9 cellular contexts compared by ENCODE assay signal in genomic region chr5:140648132-140648432, GRCh38. TPM values are rescaled to one million over a fixed set of nuclear protein-coding genes. Genes with fewer than 3 reads are reported as not detected.
DNase-seq lines count a peak whose midpoint lies in the region; ATAC-seq and TF ChIP-seq lines count a peak whose summit lies in the region.
"Had no signal": no experiment of that assay in that cellular context is flagged by ENCODE, and none has a peak within 500 bp of the region (broad histone marks: within the 10 kb centered on the region; RNA-seq: fewer than 3 reads in every experiment).

No MANE protein-coding gene starts in this region.

- no peaks in the 10 kb centered on the region; the same call in 1 of the 2 replicates for H4K20me1 ChIP-seq in Karpas-422 (ENCODE audit: insufficient read depth, low read depth, low read length)

- CTCF ChIA-PET in CD8-positive, alpha-beta T cell (lab: Charles Lee), result interaction anchor here (0.8 to 3.7 kb wide), 6 partner anchors 10 to 246 kb away, joined by 3 to 14 read pairs (median 4); partner anchors contain the start of genes CD14 and EIF4EBP3

- peaks cover 57% of the 10 kb centered on the region for H3K79me2 ChIP-seq in Karpas-422 (ENCODE audit: low read length)

- peaks cover 49% of the 10 kb centered on the region for H3K4me1 Mint-ChIP-seq in CD8-positive, alpha-beta T cell (ENCODE audit: low read depth)
- peaks cover 27% of the 10 kb centered on the region for H3K4me1 Mint-ChIP-seq in neural crest cell

- H2AFZ ChIP-seq in Karpas-422 (ENCODE audit: low read length), result peak overlapping the region; percentile 20; the same call in 1 of the 2 replicates

- peaks cover 44% of the 10 kb centered on the region for H3K36me3 ChIP-seq in CD8-positive, alpha-beta T cell (ENCODE audit: insufficient read depth, low read length)
- H3K36me3 ChIP-seq in Karpas-422 (ENCODE audit: insufficient read depth, low read length), result peaks cover 30% of the 10 kb centered on the region; the same call in 1 of the 2 replicates

- no peak for DNase-seq in CD8-positive, alpha-beta T cell
- DNase-seq in Karpas-422 (peak; percentile 63), dorsolateral prefrontal cortex (no peak), neural crest cell (ENCODE audit: low read depth, low spot score) (no peak), kidney tubule cell (ENCODE audit: low spot score) (no peak)
- no peak for DNase-seq in stimulated activated CD4-positive, alpha-beta T cell treated with anti-CD3 and anti-CD28 coated beads, Interleukin-12 subunit alpha, Interleukin-12 subunit beta, amount 100 ng/mL, for 4 hours

- intact Hi-C loops in CD8-positive, alpha-beta T cell (cut with DNase I, micrococcal nuclease), result loop anchor here (1.0 to 5.0 kb wide), 3 partner anchors 16 to 346 kb away; partner anchors contain the start of genes HARS1 (in 1 of the 2), HARS2 (in 1 of the 2), PFDN1 (in 1 of the 2) and WDR55 (in 1 of the 2)
- intact Hi-C loops in dorsolateral prefrontal cortex (cut with DNase I), result loop anchor here (5.0 to 10.0 kb wide), 3 partner anchors 44 to 246 kb away; partner anchors contain the start of genes HARS1 (in 2 of the 2), HARS2 (in 2 of the 2) and ANKHD1 (in 1 of the 2)

- peaks cover 34% of the 10 kb centered on the region for H3K4me1 ChIP-seq in CD8-positive, alpha-beta T cell (ENCODE audit: insufficient read depth, low read length)
- H3K4me1 ChIP-seq in Karpas-422 (ENCODE audit: low read length), result peaks cover 19% of the 10 kb centered on the region

- H3K27me3 Mint-ChIP-seq in CD8-positive, alpha-beta T cell (ENCODE audit: low read depth), result no peaks in the 10 kb centered on the region
- no peaks in the 10 kb centered on the region for H3K27me3 Mint-ChIP-seq in neural crest cell (ENCODE audit: low read depth)

- POLR2A ChIA-PET in CD8-positive, alpha-beta T cell (lab: Charles Lee), result interaction anchor here (0.7 to 2.9 kb wide), 18 partner anchors 8 to 535 kb away, joined by 3 to 42 read pairs (median 8); partner anchors contain the start of genes ANKHD1, CD14, EIF4EBP3 and HARS1

- peak overlapping the region; percentile 99 for H3K27ac Mint-ChIP-seq in CD8-positive, alpha-beta T cell
- peak overlapping the region; percentile 98 for H3K27ac Mint-ChIP-seq in neural crest cell (ENCODE audit: unreplicated experiment)

- peak overlapping the region; percentile 81 for H3K4me3 ChIP-seq in CD8-positive, alpha-beta T cell (ENCODE audit: low read depth, low read length)
- H3K4me3 ChIP-seq in Karpas-422 (ENCODE audit: low read length), result peak overlapping the region; percentile 95
- peak overlapping the region; percentile 76 to 100 (median 93) for H3K4me3 ChIP-seq in dorsolateral prefrontal cortex

- peak overlapping the region; percentile 97 for H3K27ac ChIP-seq in CD8-positive, alpha-beta T cell (ENCODE audit: low read depth, low read length)
- H3K27ac ChIP-seq in Karpas-422 (ENCODE audit: low read length) (peak overlapping the region; percentile 25; the same call in 1 of the 2 replicates), dorsolateral prefrontal cortex (peak overlapping the region in 38 of 59 donors; percentile 14 to 91 (median 80))

- H3K9me3 Mint-ChIP-seq in CD8-positive, alpha-beta T cell, result no peaks in the 10 kb centered on the region
- H3K9me3 Mint-ChIP-seq in neural crest cell, result no peaks in the 10 kb centered on the region

- peak overlapping the region; percentile 90 for H3K9ac ChIP-seq in Karpas-422 (ENCODE audit: low read length)

- H3K36me3 Mint-ChIP-seq in CD8-positive, alpha-beta T cell, result peaks cover 73% of the 10 kb centered on the region
- peaks cover 15% of the 10 kb centered on the region for H3K36me3 Mint-ChIP-seq in neural crest cell (ENCODE audit: low read depth)

- ATAC-seq in CD8-positive, alpha-beta T cell, result peak; percentile 28
- ATAC-seq in GM18870 (IDR thresholded peaks at IDR 0.05; ENCODE audit: unreplicated experiment) (no peak), GM19467 (IDR thresholded peaks at IDR 0.05; ENCODE audit: unreplicated experiment) (no peak)

- no peaks in the 10 kb centered on the region for H3K27me3 ChIP-seq in CD8-positive, alpha-beta T cell (ENCODE audit: insufficient read depth, low read length)
- no peaks in the 10 kb centered on the region for H3K27me3 ChIP-seq in Karpas-422 (ENCODE audit: low read length)
- H3K27me3 ChIP-seq in dorsolateral prefrontal cortex, result no peaks in the 10 kb centered on the region

- peak overlapping the region; percentile 83 for H3K4me2 ChIP-seq in Karpas-422 (ENCODE audit: low read depth, low read length, poor library complexity, severe bottlenecking)

- peak overlapping the region; percentile 99 for H3K4me3 Mint-ChIP-seq in CD8-positive, alpha-beta T cell
- H3K4me3 Mint-ChIP-seq in neural crest cell, result peak overlapping the region; percentile 92

- no peak for TF ChIP-seq CTCF in CD8-positive, alpha-beta T cell (IDR thresholded peaks at IDR 0.05)
- TF ChIP-seq CTCF in dorsolateral prefrontal cortex (IDR thresholded peaks at IDR 0.05 in 54 of 56, conservative IDR thresholded peaks at IDR 0.05 in 2 of 56; ENCODE audit: low read depth in 1 of 56, partially characterized antibody in 56 of 56), result no peak
- TF ChIP-seq CTCF in neural crest cell (conservative IDR thresholded peaks at IDR 0.05), result no peak

- H3K9me2 ChIP-seq in Karpas-422 (replicated peaks; ENCODE audit: insufficient read depth, low read length), result no peaks in the 10 kb centered on the region

- H3K9me3 ChIP-seq in CD8-positive, alpha-beta T cell (ENCODE audit: low read length), result no peaks in the 10 kb centered on the region
- no peaks in the 10 kb centered on the region for H3K9me3 ChIP-seq in Karpas-422 (ENCODE audit: low read length)

RNA-seq across cellular contexts. Expression of gene IK, which starts 0.5 kb away (rescaled TPM):
- total RNA-seq in CD8-positive, alpha-beta T cell, result 100 to 1,000 TPM; 180 to 183 TPM
- total RNA-seq in Karpas-422 (2014; rRNA removed; shearing (Covaris generic); ENCODE audit: low replicate concordance), result 101 and 106 TPM in 2 replicates
- total RNA-seq in dorsolateral prefrontal cortex (100 to 1,000 TPM in 1 of 120 experiments, 10 to 100 TPM in 119; 53.9 to 101 (median 81.5) TPM), neural crest cell (80.0 and 87.3 TPM in 2 replicates)

RNA-seq across cellular contexts. Expression of gene NDUFA2, which starts 0.7 kb away (rescaled TPM):
- total RNA-seq in CD8-positive, alpha-beta T cell, result 10 to 100 TPM; 52.9 to 53.4 TPM
- total RNA-seq in Karpas-422 (2014; rRNA removed; shearing (Covaris generic); ENCODE audit: low replicate concordance), result 126 and 131 TPM in 2 replicates
- total RNA-seq in dorsolateral prefrontal cortex (10 to 100 TPM; 32.1 to 76.3 (median 57.7) TPM), neural crest cell (62.7 and 69.7 TPM in 2 replicates)

RNA-seq across cellular contexts. Expression of gene TMCO6, which starts 8.8 kb away (rescaled TPM):
- total RNA-seq in CD8-positive, alpha-beta T cell, result 10 to 100 TPM; 16.7 to 20.6 TPM
- total RNA-seq in Karpas-422 (2014; rRNA removed; shearing (Covaris generic); ENCODE audit: low replicate concordance), result 23.8 and 29.9 TPM in 2 replicates
- 10 to 100 TPM in 75 of 120 experiments, 1 to 10 TPM in 45; 5.4 to 18.1 (median 10.8) TPM for total RNA-seq in dorsolateral prefrontal cortex
- 25.2 and 27.4 TPM in 2 replicates for total RNA-seq in neural crest cell

RNA-seq across cellular contexts. Expression of gene CD14, which starts 15.1 kb away (rescaled TPM):
- under 1 TPM; 0.49 to 0.56 TPM for total RNA-seq in CD8-positive, alpha-beta T cell
- total RNA-seq in Karpas-422 (2014; rRNA removed; shearing (Covaris generic); ENCODE audit: low replicate concordance), result not detected in 2 replicates
- total RNA-seq in dorsolateral prefrontal cortex (100 to 1,000 TPM in 3 of 120 experiments, 10 to 100 TPM in 105, 1 to 10 TPM in 12; 6.3 to 175 (median 23.8) TPM), neural crest cell (0.28 and 0.55 TPM in 2 replicates)
- total RNA-seq: HT1080 had no signal

RNA-seq across cellular contexts. Expression of gene WDR55, which starts 16.6 kb away (rescaled TPM):
- 10 to 100 TPM; 45.4 to 49.2 TPM for total RNA-seq in CD8-positive, alpha-beta T cell
- 15.9 and 21.5 TPM in 2 replicates for total RNA-seq in Karpas-422 (2014; rRNA removed; shearing (Covaris generic); ENCODE audit: low replicate concordance)
- 10 to 100 TPM; 13.3 to 31.0 (median 17.6) TPM for total RNA-seq in dorsolateral prefrontal cortex
- 23.6 and 24.0 TPM in 2 replicates for total RNA-seq in neural crest cell

Comparison
In these comparisons a context has a peak if more than half of its experiments do, and no peak if none do; other contexts are left out.
1. H3K27ac ChIP-seq: peak in every context shown above with its lines; median percentile 97 in CD8-positive, alpha-beta T cell; 80 in dorsolateral prefrontal cortex; 25 in Karpas-422.